In the genomic region with DNA sequence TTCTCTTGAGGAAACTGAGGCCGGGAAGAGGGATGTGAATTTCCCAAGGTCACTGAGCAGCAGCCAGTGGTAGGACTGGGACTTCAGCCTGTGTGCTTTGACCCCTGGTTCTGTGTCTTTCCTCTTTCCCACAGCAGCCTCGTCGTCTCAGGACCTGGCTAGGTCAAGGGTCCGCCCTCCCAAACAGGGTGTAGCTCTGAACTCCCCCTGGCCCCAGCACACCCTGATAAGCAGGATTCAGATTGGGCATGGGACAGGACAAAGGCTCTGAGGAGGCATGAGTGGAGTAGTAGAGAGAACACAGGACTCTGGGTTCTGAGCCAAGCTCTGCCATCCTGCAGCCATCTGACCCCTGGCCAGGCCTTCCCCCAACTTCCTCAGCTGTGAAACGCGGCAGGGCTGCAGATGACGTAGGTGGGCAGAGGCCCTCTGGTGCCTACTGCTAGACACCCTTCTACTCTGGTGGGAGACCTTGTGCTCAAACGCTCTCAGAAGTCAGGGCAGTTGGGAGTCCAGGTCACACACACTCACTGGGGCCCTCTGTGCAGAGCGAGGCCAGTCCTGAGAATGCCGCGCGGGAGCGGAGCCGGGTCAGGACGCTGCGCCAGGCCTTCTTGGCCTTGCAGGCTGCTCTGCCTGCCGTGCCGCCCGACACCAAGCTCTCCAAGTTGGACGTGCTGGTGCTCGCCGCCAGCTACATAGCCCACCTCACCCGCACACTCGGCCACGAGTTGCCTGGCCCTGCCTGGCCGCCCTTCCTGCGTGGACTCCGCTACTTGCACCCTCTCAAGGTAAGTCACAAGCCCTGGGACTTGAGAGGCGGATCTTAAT, we compare ENCODE assay signal across 27 cellular contexts. TPM values are rescaled to one million over a fixed set of nuclear protein-coding genes. Genes with fewer than 3 reads are reported as not detected.
"Had no signal": no experiment of that assay in that cellular context is flagged by ENCODE, and none has a peak within 500 bp of the region (broad histone marks: within the 10 kb centered on the region; RNA-seq: fewer than 3 reads in every experiment).

No MANE protein-coding gene starts in this region.

- H3K36me3 ChIP-seq: brain microvascular endothelial cell, left lung, lower lobe of right lung, neutrophil, prostate gland, thyroid gland, upper lobe of left lung, WERI-Rb-1 had no signal

- FAIRE-seq: astrocyte, endothelial cell of umbilical vein had no signal

- H3K4me3 ChIP-seq: left lung, lower lobe of right lung, mucosa of descending colon, prostate gland, thyroid gland, upper lobe of left lung had no signal

- DNase-seq: activated CD4-positive, alpha-beta T cell treated with anti-CD3 and anti-CD28 coated beads for 48 hours; activated CD4-positive, alpha-beta T cell treated with anti-CD3 and anti-CD28 coated beads, Interleukin-2, amount 50 U/mL, for 48 hours; activated CD8-positive, alpha-beta memory T cell treated with anti-CD3 and anti-CD28 coated beads for 24 hours; activated CD8-positive, alpha-beta memory T cell treated with anti-CD3 and anti-CD28 coated beads, Interleukin-2, amount 50 U/mL, for 4 hours; activated effector memory CD4-positive, alpha-beta T cell treated with anti-CD3 and anti-CD28 coated beads, Interleukin-2, amount 50 U/mL, for 16 hours; activated naive CD4-positive, alpha-beta T cell treated with anti-CD3 and anti-CD28 coated beads for 36 hours; activated naive CD8-positive, alpha-beta T cell treated with anti-CD3 and anti-CD28 coated beads for 36 hours; activated T-cell treated with anti-CD3 and anti-CD28 coated beads, Interleukin-2, amount 50 U/mL, for 1 hour; brain microvascular endothelial cell; foreskin fibroblast; head of caudate nucleus; hippocampal formation; immature natural killer cell; kidney glomerular epithelial cell; left lung; lower lobe of right lung; mucosa of descending colon; retina; stimulated activated CD4-positive, alpha-beta T cell treated with anti-CD3 and anti-CD28 coated beads, Interleukin-4, amount 100 ng/mL, for 24 hours; thyroid gland; WERI-Rb-1 had no signal

- H3K9me3 ChIP-seq: left lung, lower lobe of right lung, mucosa of descending colon, neutrophil, prostate gland, thyroid gland, upper lobe of left lung had no signal

- H3K27me3 ChIP-seq: left lung, thyroid gland, upper lobe of left lung had no signal

- H3K27ac ChIP-seq: brain microvascular endothelial cell, left lung, lower lobe of right lung, neutrophil, prostate gland, thyroid gland, upper lobe of left lung, WERI-Rb-1 had no signal

- H3K4me1 ChIP-seq: left lung, lower lobe of right lung, prostate gland, thyroid gland, upper lobe of left lung had no signal

RNA-seq across cellular contexts. Expression of gene TCF23, which starts 1.0 kb away (rescaled TPM):
- polyA plus RNA-seq: endothelial cell of umbilical vein, immature natural killer cell had no signal

RNA-seq across cellular contexts. Expression of gene PRR30, which starts 10.6 kb away (rescaled TPM):
- polyA plus RNA-seq: endothelial cell of umbilical vein, esophagus, immature natural killer cell had no signal

RNA-seq across cellular contexts. Expression of gene CGREF1, which starts 30.9 kb away (rescaled TPM):
- polyA plus RNA-seq: immature natural killer cell had no signal
